Comparison of ENCODE assay signal across 13 cellular contexts in the genomic region with DNA sequence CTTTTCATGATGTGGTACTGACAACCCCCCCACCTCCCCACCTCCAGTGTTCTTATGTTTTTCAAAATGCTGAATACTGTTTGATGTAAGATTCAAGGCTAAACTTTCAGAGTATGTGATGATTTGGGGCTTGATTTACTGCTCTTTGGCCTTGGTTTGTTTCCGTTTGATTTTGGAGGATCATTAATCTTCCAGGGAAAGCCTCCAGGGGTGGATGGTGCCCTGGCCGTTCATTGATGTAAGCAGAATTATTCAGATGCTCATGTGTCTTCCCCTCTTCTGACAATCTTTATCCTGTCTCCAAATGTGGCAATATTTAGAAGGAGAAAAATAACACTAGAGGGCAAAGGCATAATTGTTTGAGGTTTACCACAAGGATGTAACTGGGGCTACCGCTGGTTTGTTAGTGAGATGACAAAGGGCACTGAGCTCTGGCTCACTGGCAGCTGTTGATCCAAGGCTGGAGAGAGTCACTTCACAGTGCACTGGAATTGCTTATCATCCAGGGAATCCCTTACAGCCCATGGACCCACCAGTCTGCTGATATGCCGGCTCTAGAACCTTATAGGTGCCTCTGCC. TPM values are rescaled to one million over a fixed set of nuclear protein-coding genes. Genes with fewer than 3 reads are reported as not detected.
DNase-seq lines count a peak whose midpoint lies in the region; ATAC-seq, FAIRE-seq and TF ChIP-seq lines count a peak whose summit lies in the region.
"Had no signal": no experiment of that assay in that cellular context is flagged by ENCODE, and none has a peak within 500 bp of the region (broad histone marks: within the 10 kb centered on the region; RNA-seq: fewer than 3 reads in every experiment).

No MANE protein-coding gene starts in this region.

- H3K9ac ChIP-seq in endothelial cell of umbilical vein (replicated peaks; ENCODE audit: extremely low read depth, insufficient read depth, low read length), result no peak overlapping the region

- BruUV-seq in endothelial cell of umbilical vein (replicated peaks; lab: Mats Ljungman, UMichigan), result no TSS peak

- H3K4me3 Mint-ChIP-seq in activated CD4-positive, alpha-beta T cell treated with anti-CD3 and anti-CD28 coated beads, Interleukin-2, amount 10 ng/mL, durations not matched to agents 7 days and 5 days, result no peak overlapping the region
- no peak overlapping the region for H3K4me3 Mint-ChIP-seq in activated CD4-positive, alpha-beta T cell treated with anti-CD3 and anti-CD28 coated beads for 36 hours
- H3K4me3 Mint-ChIP-seq in stimulated activated naive CD8-positive, alpha-beta T cell treated with anti-CD3 and anti-CD28 coated beads, Interleukin-15, amount 100 ng/mL, for 72 hours, result no peak overlapping the region
- H3K4me3 Mint-ChIP-seq: nephron progenitor cell had no signal

- peak; percentile 29 for DNase-seq in activated CD4-positive, alpha-beta T cell treated with anti-CD3 and anti-CD28 coated beads, Interleukin-2, amount 10 ng/mL, durations not matched to agents 7 days and 5 days
- DNase-seq in activated CD4-positive, alpha-beta T cell treated with anti-CD3 and anti-CD28 coated beads for 36 hours, result no peak
- DNase-seq in RCC 7860 (ENCODE audit: low spot score) (peak; percentile 58), endothelial cell of umbilical vein (ENCODE audit: low read depth, low spot score) (no peak), C1 segment of cervical spinal cord (lab: John Stamatoyannopoulos, UW) (no peak)
- no peak for DNase-seq in stimulated activated naive CD8-positive, alpha-beta T cell treated with anti-CD3 and anti-CD28 coated beads, Interleukin-15, amount 100 ng/mL, for 72 hours
- DNase-seq: activated CD4-positive, alpha-beta T cell treated with anti-CD3 and anti-CD28 coated beads for 1 hour; nephron progenitor cell had no signal

- H3K4me1 ChIP-seq in endothelial cell of umbilical vein (ENCODE audit: control insufficient read depth, extremely low read depth, insufficient read depth, low read length), result peaks cover 23% of the 10 kb centered on the region

- no peaks in the 10 kb centered on the region for H4K20me1 ChIP-seq in endothelial cell of umbilical vein (replicated peaks; ENCODE audit: control insufficient read depth, extremely low read depth, insufficient read depth, low read length)

- H3K4me2 ChIP-seq in endothelial cell of umbilical vein (ENCODE audit: insufficient read depth, low read length), result no peak overlapping the region

- H3K27me3 ChIP-seq in endothelial cell of umbilical vein (ENCODE audit: control insufficient read depth in 2 of 2, insufficient read depth in 2 of 2, low read length in 2 of 2), result no peaks in the 10 kb centered on the region

- peaks cover 2% of the 10 kb centered on the region for H3K9me3 Mint-ChIP-seq in activated CD4-positive, alpha-beta T cell treated with anti-CD3 and anti-CD28 coated beads, Interleukin-2, amount 10 ng/mL, durations not matched to agents 7 days and 5 days
- H3K9me3 Mint-ChIP-seq in activated CD4-positive, alpha-beta T cell treated with anti-CD3 and anti-CD28 coated beads for 36 hours (ENCODE audit: low read depth), result no peaks in the 10 kb centered on the region
- no peaks in the 10 kb centered on the region for H3K9me3 Mint-ChIP-seq in stimulated activated naive CD8-positive, alpha-beta T cell treated with anti-CD3 and anti-CD28 coated beads, Interleukin-15, amount 100 ng/mL, for 72 hours
- H3K9me3 Mint-ChIP-seq: nephron progenitor cell had no signal

- H3K9me1 ChIP-seq in endothelial cell of umbilical vein (replicated peaks; ENCODE audit: control insufficient read depth, extremely low read depth, insufficient read depth, low read length), result no peaks in the 10 kb centered on the region

- H3K4me1 Mint-ChIP-seq in activated CD4-positive, alpha-beta T cell treated with anti-CD3 and anti-CD28 coated beads, Interleukin-2, amount 10 ng/mL, durations not matched to agents 7 days and 5 days, result peaks cover 12% of the 10 kb centered on the region
- H3K4me1 Mint-ChIP-seq in activated CD4-positive, alpha-beta T cell treated with anti-CD3 and anti-CD28 coated beads for 36 hours, result peaks cover 16% of the 10 kb centered on the region
- H3K4me1 Mint-ChIP-seq in stimulated activated naive CD8-positive, alpha-beta T cell treated with anti-CD3 and anti-CD28 coated beads, Interleukin-15, amount 100 ng/mL, for 72 hours, result peaks cover 12% of the 10 kb centered on the region

- no peaks in the 10 kb centered on the region for H3K36me3 ChIP-seq in endothelial cell of umbilical vein (ENCODE audit: control insufficient read depth in 2 of 2, extremely low read depth in 1 of 2, insufficient read depth in 2 of 2, low read length in 2 of 2)

- ATAC-seq in activated CD4-positive, alpha-beta T cell treated with anti-CD3 and anti-CD28 coated beads for 36 hours, result no peak
- ATAC-seq in stimulated activated naive CD8-positive, alpha-beta T cell treated with anti-CD3 and anti-CD28 coated beads, Interleukin-15, amount 100 ng/mL, for 72 hours, result peak; percentile 78
- no peak for ATAC-seq in GM21717 (IDR thresholded peaks at IDR 0.05; ENCODE audit: unreplicated experiment)
- no peak for ATAC-seq in GM18868 (IDR thresholded peaks at IDR 0.05; ENCODE audit: unreplicated experiment)

- H3K4me3 ChIP-seq in endothelial cell of umbilical vein (replicated peaks in 1 of 3; ENCODE audit: insufficient read depth in 1 of 3, low read depth in 1 of 3, low read length in 3 of 3), result no peak overlapping the region

- H3K79me2 ChIP-seq in endothelial cell of umbilical vein (ENCODE audit: control insufficient read depth, insufficient read depth, low read length), result no peaks in the 10 kb centered on the region

- no peaks in the 10 kb centered on the region for H3K9me3 ChIP-seq in endothelial cell of umbilical vein (replicated peaks; ENCODE audit: control insufficient read depth, insufficient read depth, low read length)

- peak; percentile 75 for FAIRE-seq in RCC 7860 (lab: Jason Lieb, UNC)
- FAIRE-seq in endothelial cell of umbilical vein (lab: Jason Lieb, UNC), result peak; percentile 21
- FAIRE-seq: A204.1, endometrium, G401.6 had no signal

- intact Hi-C loops in activated CD4-positive, alpha-beta T cell treated with anti-CD3 and anti-CD28 coated beads for 36 hours (cut with DNase I, micrococcal nuclease), result no loop called here
- intact Hi-C loops in endothelial cell of umbilical vein (cut with micrococcal nuclease), result no loop called here

- no peak overlapping the region for H2AFZ ChIP-seq in endothelial cell of umbilical vein (ENCODE audit: low read depth, low read length)

- peaks cover 24% of the 10 kb centered on the region for H3K27me3 Mint-ChIP-seq in activated CD4-positive, alpha-beta T cell treated with anti-CD3 and anti-CD28 coated beads, Interleukin-2, amount 10 ng/mL, durations not matched to agents 7 days and 5 days
- peaks cover 3% of the 10 kb centered on the region for H3K27me3 Mint-ChIP-seq in activated CD4-positive, alpha-beta T cell treated with anti-CD3 and anti-CD28 coated beads for 36 hours
- H3K27me3 Mint-ChIP-seq in stimulated activated naive CD8-positive, alpha-beta T cell treated with anti-CD3 and anti-CD28 coated beads, Interleukin-15, amount 100 ng/mL, for 72 hours, result no peaks in the 10 kb centered on the region

- CTCF ChIA-PET in activated CD4-positive, alpha-beta T cell treated with anti-CD3 and anti-CD28 coated beads, Interleukin-2, amount 10 ng/mL, durations not matched to agents 7 days and 5 days (lab: Charles Lee), result interaction anchor here (1.5 kb wide), 1 partner anchor 14 kb away, joined by 3 read pairs; no protein-coding TSS in a partner anchor
- CTCF ChIA-PET in activated CD4-positive, alpha-beta T cell treated with anti-CD3 and anti-CD28 coated beads for 36 hours (lab: Charles Lee), result interaction anchor here (0.7 kb wide), 1 partner anchor 156 kb away, joined by 3 read pairs; no protein-coding TSS in a partner anchor
- CTCF ChIA-PET in endothelial cell of umbilical vein (lab: Charles Lee), result interaction anchor here (1.6 to 1.8 kb wide), 2 partner anchors 18 to 38 kb away, joined by 4 to 7 read pairs; a partner anchor contains a TSS

- POLR2A ChIA-PET in activated CD4-positive, alpha-beta T cell treated with anti-CD3 and anti-CD28 coated beads, Interleukin-2, amount 10 ng/mL, durations not matched to agents 7 days and 5 days (lab: Charles Lee), result no interaction called here
- POLR2A ChIA-PET in activated CD4-positive, alpha-beta T cell treated with anti-CD3 and anti-CD28 coated beads for 36 hours (lab: Charles Lee), result no interaction called here
- POLR2A ChIA-PET in endothelial cell of umbilical vein (lab: Charles Lee), result no interaction called here

- TF ChIP-seq POLR2A in endothelial cell of umbilical vein (IDR thresholded peaks at IDR 0.05; ENCODE audit: low read depth, low read length), result no peak

- H3K27ac ChIP-seq in endothelial cell of umbilical vein (ENCODE audit: insufficient read depth, low read depth, low read length), result no peak overlapping the region

- no peak for TF ChIP-seq CTCF in endothelial cell of umbilical vein (IDR thresholded peaks at IDR 0.05; ENCODE audit: extremely low read depth in 1 of 2, insufficient read depth in 1 of 2, low read depth in 1 of 2, low read length in 2 of 2)

- H3K36me3 Mint-ChIP-seq in activated CD4-positive, alpha-beta T cell treated with anti-CD3 and anti-CD28 coated beads, Interleukin-2, amount 10 ng/mL, durations not matched to agents 7 days and 5 days (ENCODE audit: low read depth), result peaks cover 3% of the 10 kb centered on the region
- H3K36me3 Mint-ChIP-seq in activated CD4-positive, alpha-beta T cell treated with anti-CD3 and anti-CD28 coated beads for 36 hours (ENCODE audit: low read depth), result no peaks in the 10 kb centered on the region

- H3K27ac Mint-ChIP-seq in activated CD4-positive, alpha-beta T cell treated with anti-CD3 and anti-CD28 coated beads, Interleukin-2, amount 10 ng/mL, durations not matched to agents 7 days and 5 days, result no peak overlapping the region
- no peak overlapping the region for H3K27ac Mint-ChIP-seq in activated CD4-positive, alpha-beta T cell treated with anti-CD3 and anti-CD28 coated beads for 36 hours
- H3K27ac Mint-ChIP-seq in stimulated activated naive CD8-positive, alpha-beta T cell treated with anti-CD3 and anti-CD28 coated beads, Interleukin-15, amount 100 ng/mL, for 72 hours, result no peak overlapping the region
- H3K27ac Mint-ChIP-seq: nephron progenitor cell had no signal

- dilution Hi-C loops in endothelial cell of umbilical vein (cut with MboI; ENCODE audit: extremely low pct_ligation_motif_present, low sequenced_read_pairs), result no loop called here

RNA-seq across cellular contexts. Expression of a gene that starts 18.2 kb away (rescaled TPM):
- 10 to 100 TPM; 48.8 to 50.9 TPM for total RNA-seq in activated CD4-positive, alpha-beta T cell treated with anti-CD3 and anti-CD28 coated beads, Interleukin-2, amount 10 ng/mL, durations not matched to agents 7 days and 5 days
- 10 to 100 TPM; 12.5 to 15.0 TPM for total RNA-seq in activated CD4-positive, alpha-beta T cell treated with anti-CD3 and anti-CD28 coated beads for 36 hours
- 9.6 and 10.7 TPM in 2 replicates for total RNA-seq in endothelial cell of umbilical vein
- 1.5 and 2.3 TPM in 2 replicates for polyA plus RNA-seq in endothelial cell of umbilical vein
- 3.6 and 3.8 TPM in 2 replicates for polyA plus RNA-seq in endothelial cell of umbilical vein (2011; cell fraction: cytosol; rRNA removed)
- 5.1 and 6.0 TPM in 2 replicates for polyA plus RNA-seq in endothelial cell of umbilical vein (2011; cell fraction: nucleus; rRNA removed)
- polyA plus RNA-seq in endothelial cell of umbilical vein (2012), result 4.0 and 7.6 TPM in 2 replicates
- 8.6 and 9.4 TPM in 2 replicates for polyA minus RNA-seq in endothelial cell of umbilical vein
- polyA minus RNA-seq in endothelial cell of umbilical vein (2011; cell fraction: cytosol; rRNA and poly(A)+ RNA removed), result 2.7 TPM
- 19.2 and 26.5 TPM in 2 replicates for polyA minus RNA-seq in endothelial cell of umbilical vein (2011; cell fraction: nucleus; rRNA and poly(A)+ RNA removed)

Comparison
In these comparisons a context has a peak if more than half of its experiments do, and no peak if none do; other contexts are left out.
1. DNase-seq: peak in activated CD4-positive, alpha-beta T cell treated with anti-CD3 and anti-CD28 coated beads, Interleukin-2, amount 10 ng/mL, durations not matched to agents 7 days and 5 days (single experiment) and RCC 7860 (single experiment); none in activated CD4-positive, alpha-beta T cell treated with anti-CD3 and anti-CD28 coated beads for 36 hours (single experiment), endothelial cell of umbilical vein (single experiment), stimulated activated naive CD8-positive, alpha-beta T cell treated with anti-CD3 and anti-CD28 coated beads, Interleukin-15, amount 100 ng/mL, for 72 hours (0 of 2) and C1 segment of cervical spinal cord (0 of 14).